ENCODE assay signal across 14 cellular contexts in the genomic region with DNA sequence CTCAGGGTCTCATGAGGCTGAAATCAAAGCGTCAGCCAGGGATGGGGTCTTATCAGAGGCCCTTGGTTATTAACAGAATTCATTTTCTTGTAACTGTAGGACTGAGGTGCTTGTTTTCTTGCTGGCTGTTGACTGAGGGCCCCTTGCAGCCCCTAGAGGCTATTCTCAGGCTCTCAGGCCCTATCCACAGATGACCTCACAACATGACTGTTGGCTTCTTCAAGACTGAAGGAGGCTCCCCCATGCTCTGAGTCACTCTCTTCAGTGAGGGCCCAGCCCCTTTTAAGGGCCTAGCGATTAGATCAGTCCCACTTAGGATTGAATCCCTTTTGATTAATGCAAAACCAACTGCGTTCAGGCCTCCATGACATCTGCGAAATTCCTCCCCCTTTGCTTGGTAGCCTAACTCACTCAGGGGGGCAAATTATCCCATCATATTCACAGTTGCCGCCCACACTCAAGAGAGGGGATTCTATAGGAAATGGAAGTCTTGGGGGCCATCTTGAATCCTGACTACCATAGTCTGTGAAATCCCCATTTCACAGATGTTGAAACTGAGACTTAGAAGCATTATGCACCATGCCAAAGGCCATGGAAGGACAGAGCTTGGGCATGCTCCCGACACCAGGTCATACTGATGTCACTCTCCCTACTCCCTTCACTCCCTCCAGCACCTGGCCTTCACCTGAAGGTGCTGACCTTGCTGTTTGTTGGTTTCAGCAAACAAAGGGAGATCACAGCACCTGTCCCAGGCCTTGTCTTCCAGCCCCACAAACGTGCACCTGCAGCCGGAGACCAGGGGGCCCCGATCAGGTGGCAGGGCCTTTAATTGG.
A peak's percentile ranks its signal among the peaks of the same experiment; 100 is the strongest.
DNase-seq lines count a peak whose midpoint lies in the region; ATAC-seq and TF ChIP-seq lines count a peak whose summit lies in the region.
"Had no signal": no experiment of that assay in that cellular context is flagged by ENCODE, and none has a peak within 500 bp of the region (broad histone marks: within the 10 kb centered on the region; RNA-seq: fewer than 3 reads in every experiment).

No MANE protein-coding gene starts in this region.

- peak; percentile 74 for ATAC-seq in activated CD8-positive, alpha-beta T cell treated with anti-CD3 and anti-CD28 coated beads for 36 hours
- no peak for ATAC-seq in activated CD8-positive, alpha-beta T cell treated with anti-CD3 and anti-CD28 coated beads, Interleukin-2, amount 10 ng/mL, durations not matched to agents 7 days and 5 days
- ATAC-seq in GM23338 (peak; percentile 61), omental fat pad (ENCODE audit: low FRiP score) (peak; percentile 18), heart right ventricle (no peak), GM18868 (IDR thresholded peaks at IDR 0.05; ENCODE audit: unreplicated experiment) (no peak)

- H3K9me3 Mint-ChIP-seq in activated CD8-positive, alpha-beta T cell treated with anti-CD3 and anti-CD28 coated beads for 36 hours, result peaks cover 3% of the 10 kb centered on the region
- no peaks in the 10 kb centered on the region for H3K9me3 Mint-ChIP-seq in activated CD8-positive, alpha-beta T cell treated with anti-CD3 and anti-CD28 coated beads, Interleukin-2, amount 10 ng/mL, durations not matched to agents 7 days and 5 days (ENCODE audit: insufficient read depth)
- H3K9me3 Mint-ChIP-seq in GM23338 (no peaks in the 10 kb centered on the region; the same call in 2 of the 3 replicates), HFFc6 (peaks cover 65% of the 10 kb centered on the region)

- peak; percentile 37 for DNase-seq in activated CD8-positive, alpha-beta T cell treated with anti-CD3 and anti-CD28 coated beads for 36 hours
- DNase-seq in activated CD8-positive, alpha-beta T cell treated with anti-CD3 and anti-CD28 coated beads, Interleukin-2, amount 10 ng/mL, durations not matched to agents 7 days and 5 days, result no peak
- DNase-seq in GM23338 (ENCODE audit: low spot score) (no peak), omental fat pad (ENCODE audit: low spot score) (no peak), HFFc6 (no peak), heart right ventricle (no peak)
- DNase-seq: effector memory CD4-positive, alpha-beta T cell; kidney glomerular epithelial cell; SK-N-SH had no signal

- H3F3A ChIP-seq in GM23338 (replicated peaks; ENCODE audit: low read depth) (no peaks in the 10 kb centered on the region), SU-DHL-6 (ENCODE audit: insufficient read depth) (no peaks in the 10 kb centered on the region)

- peaks cover 14% of the 10 kb centered on the region for H3K4me1 Mint-ChIP-seq in activated CD8-positive, alpha-beta T cell treated with anti-CD3 and anti-CD28 coated beads for 36 hours (ENCODE audit: low read depth)
- peaks cover 7% of the 10 kb centered on the region for H3K4me1 Mint-ChIP-seq in activated CD8-positive, alpha-beta T cell treated with anti-CD3 and anti-CD28 coated beads, Interleukin-2, amount 10 ng/mL, durations not matched to agents 7 days and 5 days (ENCODE audit: low read depth)
- H3K4me1 Mint-ChIP-seq in GM23338 (peaks cover 2% of the 10 kb centered on the region; the same call in 2 of the 3 replicates), HFFc6 (ENCODE audit: low read depth) (no peaks in the 10 kb centered on the region)

- H3K4me1 ChIP-seq in GM23338 (ENCODE audit: insufficient read depth) (no peaks in the 10 kb centered on the region), heart right ventricle (no peaks in the 10 kb centered on the region)
- H3K4me1 ChIP-seq: parathyroid adenoma had no signal

- H3K36me3 Mint-ChIP-seq in activated CD8-positive, alpha-beta T cell treated with anti-CD3 and anti-CD28 coated beads for 36 hours (ENCODE audit: low read depth), result no peaks in the 10 kb centered on the region
- no peaks in the 10 kb centered on the region for H3K36me3 Mint-ChIP-seq in activated CD8-positive, alpha-beta T cell treated with anti-CD3 and anti-CD28 coated beads, Interleukin-2, amount 10 ng/mL, durations not matched to agents 7 days and 5 days (ENCODE audit: low read depth)
- H3K36me3 Mint-ChIP-seq in GM23338 (ENCODE audit: low read depth), result no peaks in the 10 kb centered on the region
- 0 out of 2 replicates have a peak, but pooled peaks cover 6% of the 10 kb centered on the region for H3K36me3 Mint-ChIP-seq in HFFc6 (ENCODE audit: low read depth)
- H3K36me3 Mint-ChIP-seq: brain had no signal

- POLR2A ChIA-PET in activated CD8-positive, alpha-beta T cell treated with anti-CD3 and anti-CD28 coated beads for 36 hours (lab: Charles Lee), result interaction anchor here (1.4 kb wide), 1 partner anchor 81 kb away, joined by 4 read pairs; no protein-coding TSS in a partner anchor
- POLR2A ChIA-PET in activated CD8-positive, alpha-beta T cell treated with anti-CD3 and anti-CD28 coated beads, Interleukin-2, amount 10 ng/mL, durations not matched to agents 7 days and 5 days (lab: Charles Lee), result interaction anchor here (0.7 kb wide), 1 partner anchor 706 kb away, joined by 3 read pairs; no protein-coding TSS in a partner anchor

- H3K36me3 ChIP-seq in GM23338 (ENCODE audit: insufficient read depth) (no peaks in the 10 kb centered on the region), SU-DHL-6 (ENCODE audit: low read length) (no peaks in the 10 kb centered on the region), heart right ventricle (no peaks in the 10 kb centered on the region)

- no peaks in the 10 kb centered on the region for H3K79me2 ChIP-seq in GM23338 (replicated peaks; ENCODE audit: insufficient read depth)
- no peaks in the 10 kb centered on the region for H3K79me2 ChIP-seq in SU-DHL-6 (ENCODE audit: insufficient read depth, low read length)
- H3K79me2 ChIP-seq: parathyroid adenoma had no signal

- CTCF ChIA-PET in activated CD8-positive, alpha-beta T cell treated with anti-CD3 and anti-CD28 coated beads for 36 hours (lab: Charles Lee), result interaction anchor here (0.9 kb wide), 1 partner anchor 20 kb away, joined by 3 read pairs; no protein-coding TSS in a partner anchor
- CTCF ChIA-PET in activated CD8-positive, alpha-beta T cell treated with anti-CD3 and anti-CD28 coated beads, Interleukin-2, amount 10 ng/mL, durations not matched to agents 7 days and 5 days (lab: Charles Lee), result no interaction called here

- H3K9me3 ChIP-seq in SU-DHL-6 (ENCODE audit: insufficient read depth, low read length) (no peaks in the 10 kb centered on the region), heart right ventricle (no peaks in the 10 kb centered on the region)
- H3K9me3 ChIP-seq: SK-N-SH had no signal

- H2AFZ ChIP-seq in GM23338 (no peak overlapping the region), SU-DHL-6 (ENCODE audit: low read depth, low read length, severe bottlenecking) (no peak overlapping the region)
- H2AFZ ChIP-seq: parathyroid adenoma had no signal

- intact Hi-C loops in activated CD8-positive, alpha-beta T cell treated with anti-CD3 and anti-CD28 coated beads for 36 hours (cut with micrococcal nuclease), result no loop called here
- intact Hi-C loops in heart right ventricle (cut with DNase I), result no loop called here

- H3K4me3 ChIP-seq in GM23338, result no peak overlapping the region
- no peak overlapping the region for H3K4me3 ChIP-seq in SU-DHL-6 (ENCODE audit: insufficient read depth, low read length, poor library complexity, severe bottlenecking)
- no peak overlapping the region for H3K4me3 ChIP-seq in heart right ventricle

- H3K9me2 ChIP-seq in GM23338 (ENCODE audit: insufficient read depth), result no peaks in the 10 kb centered on the region
- H3K9me2 ChIP-seq in SU-DHL-6 (replicated peaks; ENCODE audit: insufficient read depth, low read length), result no peaks in the 10 kb centered on the region
- H3K9me2 ChIP-seq: SK-N-SH had no signal

- H3K4me2 ChIP-seq in GM23338 (no peak overlapping the region), SU-DHL-6 (ENCODE audit: low read depth, low read length, poor library complexity, severe bottlenecking) (peak overlapping the region; percentile 42)
- H3K4me2 ChIP-seq: SK-N-SH had no signal

- H4K20me1 ChIP-seq in GM23338 (replicated peaks; ENCODE audit: insufficient read depth) (no peaks in the 10 kb centered on the region), SU-DHL-6 (ENCODE audit: low read depth, low read length) (no peaks in the 10 kb centered on the region)

- no peaks in the 10 kb centered on the region for H3K27me3 Mint-ChIP-seq in activated CD8-positive, alpha-beta T cell treated with anti-CD3 and anti-CD28 coated beads for 36 hours
- no peaks in the 10 kb centered on the region for H3K27me3 Mint-ChIP-seq in activated CD8-positive, alpha-beta T cell treated with anti-CD3 and anti-CD28 coated beads, Interleukin-2, amount 10 ng/mL, durations not matched to agents 7 days and 5 days (ENCODE audit: low read depth)
- H3K27me3 Mint-ChIP-seq in GM23338 (ENCODE audit: insufficient read depth, low read depth, poor library complexity), result no peaks in the 10 kb centered on the region
- no peaks in the 10 kb centered on the region; the same call in 1 of the 2 replicates for H3K27me3 Mint-ChIP-seq in HFFc6 (ENCODE audit: insufficient read depth)

- WGBS in heart right ventricle, 2 donors, result 88 to 95% methylated on average over 9 of the region's 9 CpGs

- H3K9ac ChIP-seq in SU-DHL-6 (ENCODE audit: low read length), result no peak overlapping the region
- H3K9ac ChIP-seq: parathyroid adenoma, SK-N-SH had no signal

- no peaks in the 10 kb centered on the region for H3K27me3 ChIP-seq in GM23338 (ENCODE audit: insufficient read depth)
- H3K27me3 ChIP-seq in SU-DHL-6 (ENCODE audit: low read length), result no peaks in the 10 kb centered on the region
- H3K27me3 ChIP-seq in heart right ventricle, result no peaks in the 10 kb centered on the region

- no peak overlapping the region for H3K4me3 Mint-ChIP-seq in activated CD8-positive, alpha-beta T cell treated with anti-CD3 and anti-CD28 coated beads for 36 hours
- H3K4me3 Mint-ChIP-seq in activated CD8-positive, alpha-beta T cell treated with anti-CD3 and anti-CD28 coated beads, Interleukin-2, amount 10 ng/mL, durations not matched to agents 7 days and 5 days, result no peak overlapping the region
- H3K4me3 Mint-ChIP-seq in GM23338 (no peak overlapping the region), HFFc6 (no peak overlapping the region)
- H3K4me3 Mint-ChIP-seq: brain had no signal

- TF ChIP-seq CTCF in activated CD8-positive, alpha-beta T cell treated with anti-CD3 and anti-CD28 coated beads for 36 hours (IDR thresholded peaks at IDR 0.05), result no peak
- TF ChIP-seq CTCF in GM23338 (conservative IDR thresholded peaks at IDR 0.05; ENCODE audit: low read depth in 2 of 2), result 0 out of 4 replicates have a peak, but pooled peaks of 1 of the 2 experiments have one; percentile 4
- TF ChIP-seq CTCF in SU-DHL-6 (IDR thresholded peaks at IDR 0.05; ENCODE audit: insufficient read depth, low read length, poor library complexity, severe bottlenecking), result no peak
- no peak for TF ChIP-seq CTCF in omental fat pad (IDR thresholded peaks at IDR 0.05)
- TF ChIP-seq CTCF in HFFc6 (IDR thresholded peaks at IDR 0.05), result no peak
- TF ChIP-seq CTCF in heart right ventricle (IDR thresholded peaks at IDR 0.05), result no peak

- peak overlapping the region; percentile 69 for H3K27ac Mint-ChIP-seq in activated CD8-positive, alpha-beta T cell treated with anti-CD3 and anti-CD28 coated beads for 36 hours
- H3K27ac Mint-ChIP-seq in activated CD8-positive, alpha-beta T cell treated with anti-CD3 and anti-CD28 coated beads, Interleukin-2, amount 10 ng/mL, durations not matched to agents 7 days and 5 days, result no peak overlapping the region
- no peak overlapping the region for H3K27ac Mint-ChIP-seq in GM23338
- no peak overlapping the region for H3K27ac Mint-ChIP-seq in HFFc6

- H3K27ac ChIP-seq in GM23338 (ENCODE audit: low read depth) (no peak overlapping the region), SU-DHL-6 (ENCODE audit: low read depth, low read length) (no peak overlapping the region), heart right ventricle (no peak overlapping the region)
- H3K27ac ChIP-seq: parathyroid adenoma, VCaP had no signal

Comparison
In these comparisons a context has a peak if more than half of its experiments do, and no peak if none do; other contexts are left out.
1. ATAC-seq: peak in activated CD8-positive, alpha-beta T cell treated with anti-CD3 and anti-CD28 coated beads for 36 hours (single experiment), GM23338 (single experiment) and omental fat pad (single experiment); none in activated CD8-positive, alpha-beta T cell treated with anti-CD3 and anti-CD28 coated beads, Interleukin-2, amount 10 ng/mL, durations not matched to agents 7 days and 5 days (single experiment), heart right ventricle (0 of 8) and GM18868 (single experiment).